Comparison of ENCODE assay signal across 30 cellular contexts in genomic region chr11:59719556-59719955, GRCh38. TPM values are rescaled to one million over a fixed set of nuclear protein-coding genes. Genes with fewer than 3 reads are reported as not detected.
DNase-seq lines count a peak whose midpoint lies in the region; ATAC-seq and TF ChIP-seq lines count a peak whose summit lies in the region.
"Had no signal": no experiment of that assay in that cellular context is flagged by ENCODE, and none has a peak within 500 bp of the region (broad histone marks: within the 10 kb centered on the region; RNA-seq: fewer than 3 reads in every experiment).

No MANE protein-coding gene starts in this region.

- CTCF ChIA-PET in WTC11 (lab: Charles Lee): interaction anchor here (0.6 kb wide), 1 partner anchor 663 kb away, joined by 6 read pairs; no protein-coding TSS in a partner anchor

- peak overlapping the region; percentile 49 for H3K27ac ChIP-seq in substantia nigra (ENCODE audit: low read depth, low read length, poor library complexity, severe bottlenecking)
- H3K27ac ChIP-seq: 22Rv1, A549, BLaER1 had no signal

- H3K36me3 Mint-ChIP-seq in WTC11: no peaks in the 10 kb centered on the region
- H3K36me3 Mint-ChIP-seq: CD14-positive monocyte; CD4-positive, alpha-beta memory T cell; CD4-positive, CD25-positive, alpha-beta regulatory T cell; CD8-positive, alpha-beta memory T cell had no signal

- no peaks in the 10 kb centered on the region for H3K4me1 Mint-ChIP-seq in WTC11
- H3K4me1 Mint-ChIP-seq: CD4-positive, alpha-beta memory T cell; CD4-positive, CD25-positive, alpha-beta regulatory T cell; CD8-positive, alpha-beta memory T cell had no signal

- H3K9me3 Mint-ChIP-seq in WTC11: no peaks in the 10 kb centered on the region
- H3K9me3 Mint-ChIP-seq: CD4-positive, alpha-beta memory T cell; CD8-positive, alpha-beta memory T cell had no signal

- peaks cover 8% of the 10 kb centered on the region; the same call in 1 of the 2 replicates for H3K27me3 Mint-ChIP-seq in WTC11 (ENCODE audit: low read depth)

- H3K27ac Mint-ChIP-seq in WTC11: no peak overlapping the region
- H3K27ac Mint-ChIP-seq: CD14-positive monocyte; CD4-positive, alpha-beta memory T cell; CD8-positive, alpha-beta memory T cell had no signal

- ATAC-seq in GM18867 (IDR thresholded peaks at IDR 0.05; ENCODE audit: unreplicated experiment): no peak
- no peak for ATAC-seq in WTC11
- no peak for ATAC-seq in HG03159 (IDR thresholded peaks at IDR 0.05; ENCODE audit: unreplicated experiment)
- ATAC-seq: A549, GM12878 had no signal

- TF ChIP-seq CTCF in WTC11 (IDR thresholded peaks at IDR 0.05): no peak

- no peak overlapping the region for H3K4me3 Mint-ChIP-seq in WTC11
- H3K4me3 Mint-ChIP-seq: CD14-positive monocyte; CD4-positive, alpha-beta memory T cell; CD8-positive, alpha-beta memory T cell had no signal

- DNase-seq in Ammon's horn (ENCODE audit: low spot score) (peak; percentile 16), inferior parietal cortex (ENCODE audit: extremely low spot score) (peak; percentile 7), midbrain (lab: John Stamatoyannopoulos, UW) (peak; percentile 12), substantia nigra (lab: John Stamatoyannopoulos, UW) (peak in 3 of 49 donors; percentile 0 to 4 (median 2)), NCI-H524 (lab: John Stamatoyannopoulos, UW) (no peak), WTC11 (ENCODE audit: low spot score) (no peak)
- DNase-seq: AML-193; BE2C; C1 segment of cervical spinal cord; CD4-positive, alpha-beta memory T cell; CD4-positive, CD25-positive, alpha-beta regulatory T cell; CD8-positive, alpha-beta memory T cell; COR-L47; DMS 273 treated with DMSO at 0.1 percent for 48 hours; DMS153; DMS53; DMS79; DND-41; EL; GDM1 had no signal

- POLR2A ChIA-PET in WTC11 (lab: Charles Lee): no interaction called here

TF ChIP-seq in WTC11, 78 proteins besides CTCF, POLR2A, EP300 and RAD21:
- TF ChIP-seq USF1 (CRISPR knock-in tag; IDR thresholded peaks at IDR 0.05): no peak
- no peak for TF ChIP-seq JUN (CRISPR knock-in tag; IDR thresholded peaks at IDR 0.05)
- no peak for TF ChIP-seq ZMAT4 (CRISPR knock-in tag; IDR thresholded peaks at IDR 0.05)
- no peak for TF ChIP-seq SOX15 (CRISPR knock-in tag; IDR thresholded peaks at IDR 0.05)
- TF ChIP-seq ZNF416 (CRISPR knock-in tag; IDR thresholded peaks at IDR 0.05): no peak
- TF ChIP-seq ZNF532 (CRISPR knock-in tag; IDR thresholded peaks at IDR 0.05; ENCODE audit: borderline replicate concordance): no peak
TF ChIP-seq in WTC11: peak in this region for 0.

RNA-seq across cellular contexts. Expression of gene OR10V1, which starts 5.9 kb away (rescaled TPM):
- not detected in 3 replicates for total RNA-seq in WTC11 (2021)
- total RNA-seq: A172; CD4-positive, alpha-beta memory T cell; CD4-positive, CD25-positive, alpha-beta regulatory T cell; CD8-positive, alpha-beta memory T cell; Daoy; G401; GM12878 had no signal

RNA-seq across cellular contexts. Expression of gene STX3, which starts 35.6 kb away (rescaled TPM):
- total RNA-seq in WTC11 (2021): 52.7 to 55.6 TPM (median 53.7 TPM) in 3 replicates

RNA-seq across cellular contexts. Expression of gene PATL1, which starts 50.7 kb away (rescaled TPM):
- total RNA-seq in WTC11 (2021): 27.6 to 30.5 TPM (median 29.9 TPM) in 3 replicates

Comparison
In these comparisons a context has a peak if more than half of its experiments do, and no peak if none do; other contexts are left out.
1. DNase-seq: peak in Ammon's horn (single experiment), inferior parietal cortex (single experiment) and midbrain (single experiment); none in NCI-H524 (0 of 2) and WTC11 (single experiment).